In the genomic region with DNA sequence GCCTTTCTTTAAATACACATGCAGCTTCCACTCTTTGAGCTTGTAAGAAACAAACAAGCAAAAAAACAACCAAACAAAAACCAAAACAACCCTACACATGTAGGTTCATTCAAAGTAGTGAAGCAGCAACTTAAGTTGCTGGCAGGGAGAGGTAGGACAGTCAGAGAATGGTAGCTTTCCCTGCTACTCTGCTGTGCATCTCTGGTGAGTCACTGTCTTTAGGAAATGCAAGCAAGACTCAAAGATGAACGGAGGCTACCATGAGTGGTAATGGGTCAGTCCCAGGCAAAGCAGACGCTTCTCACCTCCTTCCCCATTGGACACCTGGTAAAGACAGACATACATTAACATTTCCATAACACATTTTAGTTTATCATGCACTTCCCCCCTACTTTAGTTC, we compare ENCODE assay signal across 17 cellular contexts.
"Had no signal": no experiment of that assay in that cellular context is flagged by ENCODE, and none has a peak within 500 bp of the region (broad histone marks: within the 10 kb centered on the region; RNA-seq: fewer than 3 reads in every experiment).

No MANE protein-coding gene starts in this region.

- H3K27ac ChIP-seq: epithelial cell of prostate had no signal

- H3K36me3 Mint-ChIP-seq: activated CD4-positive, alpha-beta memory T cell treated with anti-CD3 and anti-CD28 coated beads for 36 hours; immature natural killer cell; stimulated activated naive B cell treated with anti-CD40 and anti-IgM and Interleukin-4, amounts not matched to agents 10 μg/mL and 1 μg/mL and 100 μg/mL, for 72 hours had no signal

- DNase-seq: activated CD4-positive, alpha-beta memory T cell treated with anti-CD3 and anti-CD28 coated beads for 36 hours; activated CD4-positive, CD25-positive, alpha-beta regulatory T cell treated with anti-CD3 and anti-CD28 coated beads, Interleukin-2, amount 50 U/mL, for 72 hours; activated gamma-delta T cell treated with Interleukin-2 at 50 U/mL for 16 hours; activated T-cell treated with anti-CD3 and anti-CD28 coated beads, Interleukin-2, amount 50 U/mL, for 48 hours; effector memory CD4-positive, alpha-beta T cell; immature natural killer cell; left colon; stimulated activated CD4-positive, alpha-beta T cell treated with anti-CD3 and anti-CD28 coated beads, Interleukin-2, amount 100 ng/mL, for 24 hours; stimulated activated naive B cell treated with anti-CD40 and anti-IgM and Interleukin-4, amounts not matched to agents 10 μg/mL and 1 μg/mL and 100 μg/mL, for 72 hours; substantia nigra; SW 1271 had no signal

- H3K4me3 Mint-ChIP-seq: activated CD4-positive, alpha-beta memory T cell treated with anti-CD3 and anti-CD28 coated beads for 36 hours; central memory CD8-positive, alpha-beta T cell; immature natural killer cell; nephron; stimulated activated naive B cell treated with anti-CD40 and anti-IgM and Interleukin-4, amounts not matched to agents 10 μg/mL and 1 μg/mL and 100 μg/mL, for 72 hours; T-helper 2 cell treated with Interferon-gamma antibody and Interleukin-4, amounts not matched to agents 5 μg/mL and 100 μg/mL, for 36 hours had no signal

- H3K4me3 ChIP-seq: lung had no signal

- H3K27ac Mint-ChIP-seq: activated CD4-positive, alpha-beta memory T cell treated with anti-CD3 and anti-CD28 coated beads for 36 hours; immature natural killer cell; nephron; stimulated activated naive B cell treated with anti-CD40 and anti-IgM and Interleukin-4, amounts not matched to agents 10 μg/mL and 1 μg/mL and 100 μg/mL, for 72 hours; T-helper 2 cell treated with Interferon-gamma antibody and Interleukin-4, amounts not matched to agents 5 μg/mL and 100 μg/mL, for 36 hours had no signal

- H3K9me3 Mint-ChIP-seq: central memory CD8-positive, alpha-beta T cell had no signal

- H3K4me1 Mint-ChIP-seq: central memory CD8-positive, alpha-beta T cell; immature natural killer cell; nephron had no signal

- ATAC-seq: left colon; sciatic nerve; stimulated activated naive B cell treated with anti-CD40 and anti-IgM and Interleukin-4, amounts not matched to agents 10 μg/mL and 1 μg/mL and 100 μg/mL, for 72 hours had no signal
